In genomic region chr2:104523921-104524320, GRCh38 we compare ENCODE assay signal across 15 cellular contexts.
DNase-seq lines count a peak whose midpoint lies in the region; ATAC-seq and TF ChIP-seq lines count a peak whose summit lies in the region.
"Had no signal": no experiment of that assay in that cellular context is flagged by ENCODE, and none has a peak within 500 bp of the region (broad histone marks: within the 10 kb centered on the region; RNA-seq: fewer than 3 reads in every experiment).

No MANE protein-coding gene starts in this region.

- no peak for TF ChIP-seq CTCF in esophagus muscularis mucosa (IDR thresholded peaks at IDR 0.05)

- ATAC-seq in activated naive CD8-positive, alpha-beta T cell treated with anti-CD3 and anti-CD28 coated beads, Interleukin-2, amount 50 U/mL, for 24 hours, result no peak
- ATAC-seq in GM18870 (IDR thresholded peaks at IDR 0.05; ENCODE audit: unreplicated experiment), result no peak

- H3K9me3 ChIP-seq in esophagus muscularis mucosa, result peaks cover 0 to 9% (median 7%) of the 10 kb centered on the region in 4 donors

- H3K27me3 Mint-ChIP-seq in activated naive CD8-positive, alpha-beta T cell treated with anti-CD3 and anti-CD28 coated beads for 36 hours, result peaks cover 5% of the 10 kb centered on the region
- H3K27me3 Mint-ChIP-seq in activated naive CD8-positive, alpha-beta T cell treated with anti-CD3 and anti-CD28 coated beads, Interleukin-2, amount 50 U/mL, for 24 hours, result no peaks in the 10 kb centered on the region
- H3K27me3 Mint-ChIP-seq: CD4-positive, alpha-beta memory T cell had no signal

- no peaks in the 10 kb centered on the region for H3K4me1 Mint-ChIP-seq in activated naive CD8-positive, alpha-beta T cell treated with anti-CD3 and anti-CD28 coated beads for 36 hours
- no peaks in the 10 kb centered on the region for H3K4me1 Mint-ChIP-seq in activated naive CD8-positive, alpha-beta T cell treated with anti-CD3 and anti-CD28 coated beads, Interleukin-2, amount 50 U/mL, for 24 hours
- H3K4me1 Mint-ChIP-seq: CD4-positive, alpha-beta memory T cell had no signal

- peaks cover 10% of the 10 kb centered on the region for H3K9me3 Mint-ChIP-seq in activated naive CD8-positive, alpha-beta T cell treated with anti-CD3 and anti-CD28 coated beads for 36 hours
- H3K9me3 Mint-ChIP-seq in activated naive CD8-positive, alpha-beta T cell treated with anti-CD3 and anti-CD28 coated beads, Interleukin-2, amount 50 U/mL, for 24 hours, result peaks cover 19% of the 10 kb centered on the region

- H3K4me1 ChIP-seq in esophagus muscularis mucosa, result no peaks in the 10 kb centered on the region

- H3K27ac ChIP-seq in esophagus muscularis mucosa (replicated peaks in 1 of 4), result no peak overlapping the region
- H3K27ac ChIP-seq: GM23248 had no signal

- DNase-seq in activated naive CD8-positive, alpha-beta T cell treated with anti-CD3 and anti-CD28 coated beads for 36 hours, result peak; percentile 1
- no peak for DNase-seq in activated naive CD8-positive, alpha-beta T cell treated with anti-CD3 and anti-CD28 coated beads, Interleukin-2, amount 50 U/mL, for 24 hours
- DNase-seq in HT-29 (ENCODE audit: low spot score) (peak; percentile 2), esophagus muscularis mucosa (ENCODE audit: extremely low spot score) (peak; percentile 26), NCI-H345 (lab: John Stamatoyannopoulos, UW) (no peak)
- DNase-seq: C1 segment of cervical spinal cord; Calu3; CD4-positive, alpha-beta memory T cell; COR-L47; DMS53; DMS79 treated with DMSO at 0.1 percent for 48 hours; GM23248; H7; HCEC 1CT had no signal

- H3K36me3 ChIP-seq in esophagus muscularis mucosa, result no peaks in the 10 kb centered on the region

- no peak for TF ChIP-seq POLR2A in esophagus muscularis mucosa (IDR thresholded peaks at IDR 0.05; ENCODE audit: low read depth)

- no peaks in the 10 kb centered on the region for H3K27me3 ChIP-seq in esophagus muscularis mucosa

- 89% methylated on average over 2 of the region's 2 CpGs for WGBS in esophagus muscularis mucosa

- H3K4me3 ChIP-seq in esophagus muscularis mucosa, result no peak overlapping the region
- H3K4me3 ChIP-seq: GM23248 had no signal

- H3K4me3 Mint-ChIP-seq in activated naive CD8-positive, alpha-beta T cell treated with anti-CD3 and anti-CD28 coated beads for 36 hours, result no peak overlapping the region
- H3K4me3 Mint-ChIP-seq in activated naive CD8-positive, alpha-beta T cell treated with anti-CD3 and anti-CD28 coated beads, Interleukin-2, amount 50 U/mL, for 24 hours, result no peak overlapping the region
- H3K4me3 Mint-ChIP-seq: CD4-positive, alpha-beta memory T cell had no signal

- H3K36me3 Mint-ChIP-seq in activated naive CD8-positive, alpha-beta T cell treated with anti-CD3 and anti-CD28 coated beads for 36 hours, result no peaks in the 10 kb centered on the region
- no peaks in the 10 kb centered on the region for H3K36me3 Mint-ChIP-seq in activated naive CD8-positive, alpha-beta T cell treated with anti-CD3 and anti-CD28 coated beads, Interleukin-2, amount 50 U/mL, for 24 hours (ENCODE audit: low read depth)
- H3K36me3 Mint-ChIP-seq: CD4-positive, alpha-beta memory T cell had no signal

- TF ChIP-seq EP300 in esophagus muscularis mucosa (IDR thresholded peaks at IDR 0.05), result no peak

- intact Hi-C loops in esophagus muscularis mucosa (cut with DNase I), result no loop called here

- H3K27ac Mint-ChIP-seq in activated naive CD8-positive, alpha-beta T cell treated with anti-CD3 and anti-CD28 coated beads for 36 hours, result no peak overlapping the region
- no peak overlapping the region for H3K27ac Mint-ChIP-seq in activated naive CD8-positive, alpha-beta T cell treated with anti-CD3 and anti-CD28 coated beads, Interleukin-2, amount 50 U/mL, for 24 hours
- H3K27ac Mint-ChIP-seq: CD4-positive, alpha-beta memory T cell had no signal

Comparison
In these comparisons a context has a peak if more than half of its experiments do, and no peak if none do; other contexts are left out.
1. DNase-seq: peak in activated naive CD8-positive, alpha-beta T cell treated with anti-CD3 and anti-CD28 coated beads for 36 hours (single experiment), HT-29 (single experiment) and esophagus muscularis mucosa (single experiment); none in activated naive CD8-positive, alpha-beta T cell treated with anti-CD3 and anti-CD28 coated beads, Interleukin-2, amount 50 U/mL, for 24 hours (single experiment) and NCI-H345 (single experiment).